8 cellular contexts compared by ENCODE assay signal in genomic region chr5:39376293-39376714, GRCh38. TPM values are rescaled to one million over a fixed set of nuclear protein-coding genes. Genes with fewer than 3 reads are reported as not detected.
DNase-seq lines count a peak whose midpoint lies in the region; ATAC-seq, FAIRE-seq and TF ChIP-seq lines count a peak whose summit lies in the region.

No MANE protein-coding gene starts in this region.

- peak; percentile 67 for ATAC-seq in GM19438 (IDR thresholded peaks at IDR 0.05; ENCODE audit: low read depth, unreplicated experiment)

- H3K27me3 ChIP-seq in left ventricle myocardium inferior (ENCODE audit: low read depth) (no peaks in the 10 kb centered on the region), sigmoid colon (no peaks in the 10 kb centered on the region)

- WGBS in sigmoid colon, 2 donors, result 29 to 64% methylated on average over 3 of the region's 3 CpGs

- H3K9me3 ChIP-seq in left ventricle myocardium inferior (replicated peaks) (no peaks in the 10 kb centered on the region), sigmoid colon (no peaks in the 10 kb centered on the region)

- H3K4me3 ChIP-seq in left ventricle myocardium inferior (no peak overlapping the region), sigmoid colon (no peak overlapping the region)

- intact Hi-C loops in left ventricle myocardium inferior (cut with micrococcal nuclease) (no loop called here), sigmoid colon (cut with DNase I) (loop anchor here (1.0 to 10.0 kb wide), 4 partner anchors 51 to 191 kb away; partner anchors contain the start of gene FYB1)

- peaks cover 55% of the 10 kb centered on the region for H3K36me3 ChIP-seq in left ventricle myocardium inferior
- H3K36me3 ChIP-seq in sigmoid colon, result peaks cover 0 to 76% (median 25%) of the 10 kb centered on the region in 4 donors

- TF ChIP-seq POLR2A in sigmoid colon (IDR thresholded peaks at IDR 0.05), result no peak

- TF ChIP-seq EP300 in sigmoid colon (IDR thresholded peaks at IDR 0.05), result no peak

- peak; percentile 81 for FAIRE-seq in D721Med (lab: Jason Lieb, UNC)

- peak; percentile 76 for TF ChIP-seq CTCF in D721Med (IDR thresholded peaks at IDR 0.05; ENCODE audit: insufficient read depth, missing control alignments)
- TF ChIP-seq CTCF in left ventricle myocardium inferior (IDR thresholded peaks at IDR 0.05; ENCODE audit: borderline replicate concordance), result peak; percentile 79
- TF ChIP-seq CTCF in sigmoid colon (IDR thresholded peaks at IDR 0.05), result peak; percentile 47 to 81 (median 70)

- H3K4me1 ChIP-seq in left ventricle myocardium inferior (peaks cover 13% of the 10 kb centered on the region), sigmoid colon (peaks cover 0 to 3% (median 0%) of the 10 kb centered on the region in 4 donors)

- DNase-seq in D721Med (ENCODE audit: insufficient read length, low spot score) (no peak), HK-2 (ENCODE audit: unreplicated experiment) (peak; percentile 40), NOMO-1 (lab: John Stamatoyannopoulos, UW; ENCODE audit: unreplicated experiment in 2 of 2) (peak; percentile 47 to 87), left ventricle myocardium inferior (no peak), sigmoid colon (no peak)
- peak; percentile 17 for DNase-seq in activated naive CD4-positive, alpha-beta T cell treated with anti-CD3 and anti-CD28 coated beads, Interleukin-2, amount 50 U/mL, for 16 hours
- DNase-seq in activated effector memory CD4-positive, alpha-beta T cell treated with anti-CD3 and anti-CD28 coated beads, Interleukin-2, amount 50 U/mL, for 16 hours, result no peak

- H3K27ac ChIP-seq in left ventricle myocardium inferior (replicated peaks), result no peak overlapping the region
- no peak overlapping the region for H3K27ac ChIP-seq in sigmoid colon

RNA-seq across cellular contexts. Expression of gene C9, which starts 12.0 kb away (rescaled TPM):
- total RNA-seq in left ventricle myocardium inferior (not detected), sigmoid colon (not detected)
- under 1 TPM in 1 of 3 donors, not detected in 2; 0.06 TPM for polyA plus RNA-seq in sigmoid colon

RNA-seq across cellular contexts. Expression of gene DAB2, which starts 48.5 kb away (rescaled TPM):
- total RNA-seq in left ventricle myocardium inferior, result 28.5 TPM
- 10 to 100 TPM; 55.0 to 74.1 (median 59.9) TPM for total RNA-seq in sigmoid colon
- 10 to 100 TPM; 17.9 to 30.6 (median 20.8) TPM for polyA plus RNA-seq in sigmoid colon

Comparison
In these comparisons a context has a peak if more than half of its experiments do, and no peak if none do; other contexts are left out.
1. DNase-seq: peak in HK-2 (single experiment), NOMO-1 (2 of 2) and activated naive CD4-positive, alpha-beta T cell treated with anti-CD3 and anti-CD28 coated beads, Interleukin-2, amount 50 U/mL, for 16 hours (single experiment); none in D721Med (single experiment), left ventricle myocardium inferior (single experiment), sigmoid colon (single experiment) and activated effector memory CD4-positive, alpha-beta T cell treated with anti-CD3 and anti-CD28 coated beads, Interleukin-2, amount 50 U/mL, for 16 hours (single experiment).
2. Peak in every context shown above with its lines, with median percentiles within 50 percentile points of each other: CTCF ChIP-seq.